9 cellular contexts compared by ENCODE assay signal in genomic region chr11:108222686-108223448, GRCh38. TPM values are rescaled to one million over a fixed set of nuclear protein-coding genes. Genes with fewer than 3 reads are reported as not detected.
DNase-seq lines count a peak whose midpoint lies in the region; ATAC-seq and TF ChIP-seq lines count a peak whose summit lies in the region.
"Had no signal": no experiment of that assay in that cellular context is flagged by ENCODE, and none has a peak within 500 bp of the region (broad histone marks: within the 10 kb centered on the region; RNA-seq: fewer than 3 reads in every experiment).

TSS of gene ATM (plus strand) at chr11:108223067. CDS start at chr11:108227625, 4,558 bp downstream.

- TF ChIP-seq CTCF in AG09309 (IDR thresholded peaks at IDR 0.05; ENCODE audit: control insufficient read depth, insufficient read depth, low read depth, low read length, missing control alignments) (peak; percentile 80), WTC11 (IDR thresholded peaks at IDR 0.05) (no peak)

- H3K27me3 Mint-ChIP-seq in WTC11 (ENCODE audit: low read depth) = no peaks in the 10 kb centered on the region
- H3K27me3 Mint-ChIP-seq: dendritic cell treated with granulocyte-macrophage colony-stimulating factor and Interleukin-4, amounts not matched to agents 40 ng/mL and 50 ng/mL, for 4 days had no signal

- H3K36me3 Mint-ChIP-seq in WTC11 = peaks cover 3% of the 10 kb centered on the region; the same call in 1 of the 2 replicates

- no peak within 1 kb of the TSS for H3K4me3 Mint-ChIP-seq in WTC11
- H3K4me3 Mint-ChIP-seq: dendritic cell treated with granulocyte-macrophage colony-stimulating factor and Interleukin-4, amounts not matched to agents 40 ng/mL and 50 ng/mL, for 4 days had no signal

- no peaks in the 10 kb centered on the region for H3K9me3 Mint-ChIP-seq in WTC11
- H3K9me3 Mint-ChIP-seq: dendritic cell treated with granulocyte-macrophage colony-stimulating factor and Interleukin-4, amounts not matched to agents 40 ng/mL and 50 ng/mL, for 4 days had no signal

- POLR2A ChIA-PET in WTC11 (lab: Charles Lee) = interaction anchor here (0.7 to 1.5 kb wide), 8 partner anchors 8 to 765 kb away, joined by 3 to 5 read pairs (median 3); partner anchors contain the start of genes CWF19L2 and POGLUT3

- no peak within 1 kb of the TSS; the same call in 1 of the 2 replicates for H3K27ac Mint-ChIP-seq in WTC11
- H3K27ac Mint-ChIP-seq: dendritic cell treated with granulocyte-macrophage colony-stimulating factor and Interleukin-4, amounts not matched to agents 40 ng/mL and 50 ng/mL, for 4 days had no signal

- CTCF ChIA-PET in WTC11 (lab: Charles Lee) = interaction anchor here (1.1 to 1.7 kb wide), 3 partner anchors 79 to 223 kb away, joined by 3 to 10 read pairs (median 3); partner anchors contain the start of gene CUL5

- peak; percentile 96 for DNase-seq in AG09309 (ENCODE audit: low read depth)
- peak; percentile 95 for DNase-seq in NCI-H2227 treated with DMSO at 0.1 percent for 48 hours (lab: John Stamatoyannopoulos, UW)
- DNase-seq in WTC11 (ENCODE audit: low spot score) = peak; percentile 99
- peak; percentile 99 for DNase-seq in central memory CD4-positive, alpha-beta T cell
- DNase-seq in iris pigment epithelial cell (ENCODE audit: low read depth) = peak; percentile 99
- DNase-seq in stimulated activated CD4-positive, alpha-beta T cell treated with anti-CD3 and anti-CD28 coated beads, Interleukin-12 subunit alpha, Interleukin-12 subunit beta, amount 100 ng/mL, for 4 hours = peak; percentile 95

- H3K4me1 Mint-ChIP-seq in WTC11 = peaks cover 32% of the 10 kb centered on the region

- ATAC-seq in GM18909 (IDR thresholded peaks at IDR 0.05; ENCODE audit: poor library complexity, unreplicated experiment) = peak; percentile 82
- ATAC-seq in HG03175 (IDR thresholded peaks at IDR 0.05; ENCODE audit: unreplicated experiment) = peak; percentile 79
- peak; percentile 92 for ATAC-seq in WTC11

- H3K4me3 ChIP-seq in AG09309 (ENCODE audit: control insufficient read depth, low read depth, low read length) = peak within 1 kb of the TSS; percentile 86

TF ChIP-seq in WTC11, 78 proteins besides CTCF, POLR2A, EP300 and RAD21 (continues in another document):
- TF ChIP-seq TEAD1 (CRISPR knock-in tag; IDR thresholded peaks at IDR 0.05) (peak; percentile 67; the same call in 1 of the 2 replicates), ZNF121 (CRISPR knock-in tag; IDR thresholded peaks at IDR 0.05) (peak; percentile 73; the same call in 1 of the 2 replicates), SP1 (CRISPR knock-in tag; conservative IDR thresholded peaks at IDR 0.05) (peak; percentile 84), ZMAT4 (CRISPR knock-in tag; IDR thresholded peaks at IDR 0.05) (no peak), MXD4 (CRISPR knock-in tag; IDR thresholded peaks at IDR 0.05; ENCODE audit: borderline replicate concordance) (no peak), KAT7 (CRISPR knock-in tag; IDR thresholded peaks at IDR 0.05; ENCODE audit: borderline replicate concordance) (0 out of 2 replicates have a peak, but pooled peaks have one; percentile 54), CREM (CRISPR knock-in tag; IDR thresholded peaks at IDR 0.05) (peak; percentile 88), ZNF232 (CRISPR knock-in tag; IDR thresholded peaks at IDR 0.05) (peak; percentile 28; the same call in 1 of the 2 replicates), ARID4B (CRISPR knock-in tag; IDR thresholded peaks at IDR 0.05; ENCODE audit: borderline replicate concordance) (peak; percentile 48; the same call in 1 of the 2 replicates), ZNF416 (CRISPR knock-in tag; IDR thresholded peaks at IDR 0.05) (peak; percentile 41; the same call in 1 of the 2 replicates), MAX (CRISPR knock-in tag; IDR thresholded peaks at IDR 0.05) (peak; percentile 96), PRDM15 (CRISPR knock-in tag; IDR thresholded peaks at IDR 0.05) (peak; percentile 55), ATF6 (CRISPR knock-in tag; IDR thresholded peaks at IDR 0.05) (no peak), ZNF263 (CRISPR knock-in tag; IDR thresholded peaks at IDR 0.05; ENCODE audit: low read depth) (peak; percentile 45; the same call in 1 of the 2 replicates)

RNA-seq across cellular contexts. Expression of gene ATM, which starts in this region (rescaled TPM):
- total RNA-seq in WTC11 (2021) = 49.5 to 56.6 TPM (median 54.7 TPM) in 3 replicates

Comparison
In these comparisons a context has a peak if more than half of its experiments do, and no peak if none do; other contexts are left out.
1. Peak in every context shown above with its lines: DNase-seq, ATAC-seq and H3K4me3 ChIP-seq.